In the genomic region with DNA sequence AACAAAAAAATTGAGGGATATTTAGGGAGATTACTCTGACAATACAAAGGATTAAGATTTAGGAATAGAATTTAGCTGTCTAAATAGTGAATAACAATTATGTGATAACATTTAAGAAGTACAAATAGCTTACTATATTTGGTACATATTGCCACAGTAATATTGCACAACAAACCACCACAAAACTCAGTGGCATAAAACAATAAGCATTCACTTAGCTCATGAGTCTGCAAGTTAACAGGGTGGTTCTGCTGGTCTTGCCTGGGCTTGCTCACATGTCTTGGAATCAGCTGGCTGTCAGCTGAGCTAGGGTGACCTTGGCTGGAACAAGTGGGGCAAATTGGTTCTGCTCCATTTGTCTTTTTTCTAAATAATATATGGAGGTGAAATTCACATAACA, we compare ENCODE assay signal across 24 cellular contexts.
DNase-seq lines count a peak whose midpoint lies in the region; ATAC-seq and TF ChIP-seq lines count a peak whose summit lies in the region.
"Had no signal": no experiment of that assay in that cellular context is flagged by ENCODE, and none has a peak within 500 bp of the region (broad histone marks: within the 10 kb centered on the region; RNA-seq: fewer than 3 reads in every experiment).

No MANE protein-coding gene starts in this region.

- H3K4me3 Mint-ChIP-seq in MCF 10A (ENCODE audit: unreplicated experiment): no peak overlapping the region
- H3K4me3 Mint-ChIP-seq: CD8-positive, alpha-beta T cell; dendritic cell treated with granulocyte-macrophage colony-stimulating factor and Interleukin-4, amounts not matched to agents 40 ng/mL and 50 ng/mL, for 4 days; naive B cell; stimulated activated naive CD8-positive, alpha-beta T cell treated with anti-CD3 and anti-CD28 coated beads, Interleukin-15, Interleukin-2, amounts not matched to agents 100 ng/mL and 50 ng/mL, for 24 hours had no signal

- H3K36me3 Mint-ChIP-seq in MCF 10A (ENCODE audit: insufficient read depth, unreplicated experiment): no peaks in the 10 kb centered on the region
- H3K36me3 Mint-ChIP-seq: CD8-positive, alpha-beta T cell; naive B cell had no signal

- POLR2A ChIA-PET in MCF 10A (lab: Yijun Ruan, JAX): interaction anchor here (0.6 to 1.4 kb wide), 7 partner anchors 10 to 378 kb away, joined by 3 to 6 read pairs (median 4); a partner anchor contains a TSS

- no TSS peak for BruUV-seq in MCF 10A (replicated peaks; lab: Mats Ljungman, UMichigan)

- peak overlapping the region; percentile 1 for H3K27ac Mint-ChIP-seq in MCF 10A (ENCODE audit: low read depth, unreplicated experiment)
- H3K27ac Mint-ChIP-seq: CD8-positive, alpha-beta T cell; dendritic cell treated with granulocyte-macrophage colony-stimulating factor and Interleukin-4, amounts not matched to agents 40 ng/mL and 50 ng/mL, for 4 days; naive B cell; stimulated activated naive CD8-positive, alpha-beta T cell treated with anti-CD3 and anti-CD28 coated beads, Interleukin-15, Interleukin-2, amounts not matched to agents 100 ng/mL and 50 ng/mL, for 24 hours had no signal

- DNase-seq in GM03348 (ENCODE audit: low spot score) (peak; percentile 12), NCI-H226 (peak; percentile 8), MCF 10A (ENCODE audit: unreplicated experiment) (peak; percentile 54), foreskin melanocyte (peak; percentile 64), aorta (no peak), hippocampal formation (lab: John Stamatoyannopoulos, UW) (no peak), NCI-H1417 (lab: John Stamatoyannopoulos, UW) (no peak)
- DNase-seq in stimulated activated CD4-positive, alpha-beta T cell treated with anti-CD3 and anti-CD28 coated beads, Interleukin-12 subunit alpha, Interleukin-12 subunit beta, amount 100 ng/mL, for 4 hours: no peak
- DNase-seq: activated CD4-positive, alpha-beta T cell treated with anti-CD3 and anti-CD28 coated beads, Interleukin-2, amount 50 U/mL, for 48 hours; activated naive CD4-positive, alpha-beta T cell treated with Interleukin-2 at 50 U/mL for 16 hours; activated T-cell treated with anti-CD3 and anti-CD28 coated beads for 4 hours; CD8-positive, alpha-beta T cell; DMS79 treated with DMSO at 0.1 percent for 48 hours; glutamatergic neuron; lower lobe of right lung; naive B cell; NCI-H446; NK-92 treated with Interleukin-12 subunit alpha and Interleukin-12 subunit beta, amount 100 ng/mL, for 24 hours; right lobe of liver; stimulated activated CD4-positive, alpha-beta T cell treated with anti-CD3 and anti-CD28 coated beads, Interleukin-1b, Interleukin-23, amount 100 ng/mL, for 48 hours; WERI-Rb-1 had no signal

- intact Hi-C loops in MCF 10A (cut with micrococcal nuclease): no loop called here
- intact Hi-C loops in aorta (cut with DNase I): no loop called here

- H3K27ac ChIP-seq in aorta (ENCODE audit: low read depth in 1 of 2, low read length in 2 of 2): no peak overlapping the region
- H3K27ac ChIP-seq: lower lobe of right lung, right lobe of liver, WERI-Rb-1 had no signal

- H3K4me3 ChIP-seq in aorta (ENCODE audit: low read length in 2 of 2): no peak overlapping the region
- H3K4me3 ChIP-seq: lower lobe of right lung, right lobe of liver had no signal

- H3K36me3 ChIP-seq in aorta (ENCODE audit: control insufficient read depth in 1 of 2, insufficient read depth in 2 of 2, low read length in 1 of 2): no peaks in the 10 kb centered on the region
- H3K36me3 ChIP-seq: lower lobe of right lung, right lobe of liver, WERI-Rb-1 had no signal

- H3K27me3 ChIP-seq in aorta (ENCODE audit: control insufficient read depth in 1 of 2, insufficient read depth in 2 of 2, low read length in 1 of 2): no peaks in the 10 kb centered on the region
- H3K27me3 ChIP-seq: right lobe of liver had no signal

- peaks cover 53% of the 10 kb centered on the region for H3K27me3 Mint-ChIP-seq in MCF 10A (ENCODE audit: insufficient read depth, unreplicated experiment)

- no peaks in the 10 kb centered on the region for H3K9me3 ChIP-seq in aorta (ENCODE audit: control insufficient read depth, low read length)
- H3K9me3 ChIP-seq: lower lobe of right lung, right lobe of liver had no signal

- no peaks in the 10 kb centered on the region for H3K4me1 ChIP-seq in aorta (ENCODE audit: control insufficient read depth in 1 of 2, insufficient read depth in 2 of 2, low read length in 2 of 2)
- H3K4me1 ChIP-seq: lower lobe of right lung, right lobe of liver had no signal

- TF ChIP-seq CTCF in MCF 10A (IDR thresholded peaks at IDR 0.05; ENCODE audit: unreplicated experiment): no peak

- ATAC-seq in aorta (ENCODE audit: low FRiP score): no peak
- ATAC-seq: CD8-positive, alpha-beta T cell; HCT116; lower lobe of right lung; right lobe of liver had no signal

- H3K9me3 Mint-ChIP-seq in MCF 10A (ENCODE audit: unreplicated experiment): no peaks in the 10 kb centered on the region
- H3K9me3 Mint-ChIP-seq: CD8-positive, alpha-beta T cell; dendritic cell treated with granulocyte-macrophage colony-stimulating factor and Interleukin-4, amounts not matched to agents 40 ng/mL and 50 ng/mL, for 4 days; naive B cell; stimulated activated naive CD8-positive, alpha-beta T cell treated with anti-CD3 and anti-CD28 coated beads, Interleukin-15, Interleukin-2, amounts not matched to agents 100 ng/mL and 50 ng/mL, for 24 hours had no signal

- CTCF ChIA-PET in MCF 10A (lab: Yijun Ruan, JAX): interaction anchor here (0.6 to 2.2 kb wide), 4 partner anchors 13 to 1676 kb away, joined by 3 to 12 read pairs (median 4); a partner anchor contains a TSS

- H3K4me1 Mint-ChIP-seq in MCF 10A (ENCODE audit: insufficient read depth, unreplicated experiment): peaks cover 11% of the 10 kb centered on the region
- H3K4me1 Mint-ChIP-seq: naive B cell had no signal

Comparison
In these comparisons a context has a peak if more than half of its experiments do, and no peak if none do; other contexts are left out.
1. DNase-seq: peak in GM03348 (single experiment), NCI-H226 (single experiment), MCF 10A (single experiment) and foreskin melanocyte (single experiment); none in aorta (0 of 2), stimulated activated CD4-positive, alpha-beta T cell treated with anti-CD3 and anti-CD28 coated beads, Interleukin-12 subunit alpha, Interleukin-12 subunit beta, amount 100 ng/mL, for 4 hours (single experiment), hippocampal formation (0 of 2) and NCI-H1417 (0 of 3).